8 cellular contexts compared by ENCODE assay signal in the genomic region with DNA sequence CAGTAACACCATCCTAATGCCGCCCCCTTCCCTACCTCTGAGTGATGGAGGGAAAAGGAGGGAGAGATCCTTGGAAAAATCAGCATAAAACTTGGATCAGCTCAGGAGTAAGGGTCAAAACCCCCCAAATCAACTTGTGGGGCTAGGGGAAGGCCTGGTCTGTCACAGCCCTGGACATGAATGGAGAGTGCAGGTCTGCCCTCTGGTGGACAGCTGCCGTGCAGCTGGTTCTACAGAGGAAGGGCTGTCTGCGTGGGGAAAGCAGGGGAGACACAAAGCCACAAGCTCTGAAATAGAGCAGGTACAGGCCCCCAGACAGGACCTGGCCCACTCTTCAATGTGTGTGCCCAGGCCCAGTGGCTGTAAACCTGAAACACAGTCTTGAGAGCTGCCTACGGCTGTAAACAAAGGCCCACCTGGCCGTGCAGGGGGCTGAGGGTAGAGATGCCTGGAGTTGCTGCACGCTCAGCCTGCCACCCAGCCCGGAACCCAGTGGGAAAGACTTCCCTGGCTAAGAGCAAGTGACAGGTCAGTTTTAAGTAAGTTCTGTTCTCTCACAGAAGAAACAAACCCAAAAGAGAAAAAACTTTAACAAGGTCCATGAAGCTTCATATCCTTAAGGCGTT. TPM values are rescaled to one million over a fixed set of nuclear protein-coding genes. Genes with fewer than 3 reads are reported as not detected.
A peak's percentile ranks its signal among the peaks of the same experiment; 100 is the strongest.
DNase-seq lines count a peak whose midpoint lies in the region; ATAC-seq and TF ChIP-seq lines count a peak whose summit lies in the region.

No MANE protein-coding gene starts in this region.

- no peaks in the 10 kb centered on the region for H3K9me3 Mint-ChIP-seq in activated CD4-positive, alpha-beta memory T cell treated with anti-CD3 and anti-CD28 coated beads for 36 hours
- no peaks in the 10 kb centered on the region for H3K9me3 Mint-ChIP-seq in endodermal cell
- no peaks in the 10 kb centered on the region for H3K9me3 Mint-ChIP-seq in naive B cell

- CTCF ChIA-PET in activated CD4-positive, alpha-beta memory T cell treated with anti-CD3 and anti-CD28 coated beads for 36 hours (lab: Charles Lee) = interaction anchor here (0.6 to 13.7 kb wide), 36 partner anchors 9 to 565 kb away, joined by 3 to 434 read pairs (median 4); a partner anchor contains a TSS

- H3K27ac ChIP-seq in endodermal cell (ENCODE audit: low read depth, low read length) = no peak overlapping the region
- H3K27ac ChIP-seq in substantia nigra (ENCODE audit: low read depth, low read length, poor library complexity, severe bottlenecking) = no peak overlapping the region

- H3K36me3 Mint-ChIP-seq in activated CD4-positive, alpha-beta memory T cell treated with anti-CD3 and anti-CD28 coated beads for 36 hours = peaks cover 22% of the 10 kb centered on the region
- peaks cover 42% of the 10 kb centered on the region for H3K36me3 Mint-ChIP-seq in endodermal cell (ENCODE audit: low read depth)
- peaks cover 18 to 32% of the 10 kb centered on the region in 2 donors for H3K36me3 Mint-ChIP-seq in naive B cell

- WGBS in endodermal cell (ENCODE audit: insufficient coverage in 1 of 2, insufficient read length in 1 of 2), 2 experiments = 73 to 75% methylated on average over 7 of the region's 8 CpGs

- H3K27me3 Mint-ChIP-seq in activated CD4-positive, alpha-beta memory T cell treated with anti-CD3 and anti-CD28 coated beads for 36 hours = no peaks in the 10 kb centered on the region
- no peaks in the 10 kb centered on the region for H3K27me3 Mint-ChIP-seq in endodermal cell (ENCODE audit: insufficient read depth)
- H3K27me3 Mint-ChIP-seq in naive B cell = no peaks in the 10 kb centered on the region

- no peak overlapping the region for H3K9ac ChIP-seq in endodermal cell (ENCODE audit: extremely low read depth, low read length, poor library complexity, severe bottlenecking)

- POLR2A ChIA-PET in activated CD4-positive, alpha-beta memory T cell treated with anti-CD3 and anti-CD28 coated beads for 36 hours (lab: Charles Lee) = interaction anchor here (1.1 to 1.3 kb wide), 2 partner anchors 9 to 15 kb away, joined by 3 to 6 read pairs; no protein-coding TSS in a partner anchor

- H3K9me3 ChIP-seq in endodermal cell (ENCODE audit: control insufficient read depth, low read length) = no peaks in the 10 kb centered on the region

- no peaks in the 10 kb centered on the region for H3K4me1 Mint-ChIP-seq in activated CD4-positive, alpha-beta memory T cell treated with anti-CD3 and anti-CD28 coated beads for 36 hours (ENCODE audit: low read depth)
- H3K4me1 Mint-ChIP-seq in endodermal cell (no peaks in the 10 kb centered on the region), naive B cell (peaks cover 54 to 61% (median 56%) of the 10 kb centered on the region in 3 donors)

- DNase-seq in NCI-H510A treated with DMSO at 0.1 percent for 48 hours (lab: John Stamatoyannopoulos, UW) (peak; percentile 15), NCI-H510A (lab: John Stamatoyannopoulos, UW) (no peak), NCI-H226 (peak; percentile 38), endodermal cell (peak; percentile 92), naive B cell (peak; percentile 60), substantia nigra (lab: John Stamatoyannopoulos, UW) (peak in 35 of 49 donors; percentile 8 to 73 (median 47))
- peak; percentile 72 for DNase-seq in activated CD4-positive, alpha-beta memory T cell treated with anti-CD3 and anti-CD28 coated beads for 36 hours

- H3K27ac Mint-ChIP-seq in activated CD4-positive, alpha-beta memory T cell treated with anti-CD3 and anti-CD28 coated beads for 36 hours = no peak overlapping the region
- no peak overlapping the region for H3K27ac Mint-ChIP-seq in endodermal cell
- peak overlapping the region in 4 of 6 donors; percentile 37 to 65 (median 40) for H3K27ac Mint-ChIP-seq in naive B cell

- H3K4me1 ChIP-seq in endodermal cell (ENCODE audit: control insufficient read depth, insufficient read depth, low read length) = no peaks in the 10 kb centered on the region

- intact Hi-C loops in activated CD4-positive, alpha-beta memory T cell treated with anti-CD3 and anti-CD28 coated beads for 36 hours (cut with micrococcal nuclease) = loop anchor here (1.0 to 5.0 kb wide), 2 partner anchors 259 to 320 kb away; no protein-coding TSS in a partner anchor

- no peaks in the 10 kb centered on the region for H3K27me3 ChIP-seq in endodermal cell (ENCODE audit: control insufficient read depth, insufficient read depth, low read length, poor library complexity, severe bottlenecking)

- peaks cover 91% of the 10 kb centered on the region for H3K36me3 ChIP-seq in endodermal cell (ENCODE audit: control insufficient read depth, insufficient read depth, low read length)

- H3K4me3 ChIP-seq in endodermal cell (ENCODE audit: low read length) = no peak overlapping the region

- H3K4me3 Mint-ChIP-seq in activated CD4-positive, alpha-beta memory T cell treated with anti-CD3 and anti-CD28 coated beads for 36 hours = no peak overlapping the region
- no peak overlapping the region for H3K4me3 Mint-ChIP-seq in endodermal cell
- no peak overlapping the region for H3K4me3 Mint-ChIP-seq in naive B cell

- TF ChIP-seq CTCF in endodermal cell (conservative IDR thresholded peaks at IDR 0.05) = peak; percentile 93

- peak; percentile 20 to 26 for ATAC-seq in naive B cell (ENCODE audit: low read depth in 2 of 2)
- no peak for ATAC-seq in HG03039 (IDR thresholded peaks at IDR 0.05; ENCODE audit: unreplicated experiment)

RNA-seq across cellular contexts. Expression of a gene that starts 16.4 kb away (rescaled TPM):
- 100 to 1,000 TPM; 118 to 124 TPM for total RNA-seq in activated CD4-positive, alpha-beta memory T cell treated with anti-CD3 and anti-CD28 coated beads for 36 hours
- total RNA-seq in endodermal cell = 10 to 100 TPM; 53.4 to 67.3 TPM
- polyA plus RNA-seq in endodermal cell (2013, experiment 1 of 2) = 67.7 TPM
- 60.9 TPM for polyA plus RNA-seq in endodermal cell (2013, experiment 2 of 2)
- polyA plus RNA-seq in naive B cell (ENCODE audit: low read depth in 6 of 6) = 100 to 1,000 TPM in 1 of 6 donors, 10 to 100 TPM in 5; 53.1 to 118 (median 61.9) TPM

Comparison
In these comparisons a context has a peak if more than half of its experiments do, and no peak if none do; other contexts are left out.
1. H3K27ac Mint-ChIP-seq: peak in naive B cell (4 of 6); none in activated CD4-positive, alpha-beta memory T cell treated with anti-CD3 and anti-CD28 coated beads for 36 hours (single experiment) and endodermal cell (single experiment).